Comparison of ENCODE assay signal across 21 cellular contexts in the genomic region with DNA sequence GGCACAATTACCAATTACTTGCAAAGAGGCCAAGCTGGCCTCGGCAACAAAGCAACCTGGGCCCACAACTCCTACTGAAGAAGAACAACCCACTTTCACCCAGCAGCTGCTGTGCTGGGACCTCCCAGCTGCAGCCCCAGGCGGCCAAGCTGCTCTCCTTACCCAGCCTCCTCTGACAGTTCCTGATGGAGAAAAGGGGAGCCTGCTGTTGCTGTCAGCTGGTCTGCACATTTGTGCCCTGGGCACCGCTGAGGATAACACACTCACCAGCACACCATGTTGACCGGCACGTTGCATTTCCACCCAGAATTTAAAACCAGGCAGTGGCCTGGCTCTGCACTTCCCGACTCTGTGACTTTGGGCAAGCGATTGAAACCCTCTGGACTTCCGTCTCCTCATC. TPM values are rescaled to one million over a fixed set of nuclear protein-coding genes. Genes with fewer than 3 reads are reported as not detected.
"Had no signal": no experiment of that assay in that cellular context is flagged by ENCODE, and none has a peak within 500 bp of the region (broad histone marks: within the 10 kb centered on the region; RNA-seq: fewer than 3 reads in every experiment).

No MANE protein-coding gene starts in this region.

- ATAC-seq: activated naive CD4-positive, alpha-beta T cell treated with anti-CD3 and anti-CD28 coated beads, Interleukin-2, amount 50 U/mL, for 72 hours; activated T-cell treated with anti-CD3 and anti-CD28 coated beads, Interleukin-2, amount 50 U/mL, for 72 hours; effector memory CD8-positive, alpha-beta T cell; psoas muscle; right lobe of liver; stimulated activated naive CD8-positive, alpha-beta T cell treated with anti-CD3 and anti-CD28 coated beads, Interleukin-15, amount 100 ng/mL, for 72 hours had no signal

- H3K4me3 Mint-ChIP-seq: activated T-cell treated with anti-CD3 and anti-CD28 coated beads, Interleukin-2, amount 50 U/mL, for 72 hours; effector memory CD8-positive, alpha-beta T cell; stimulated activated naive CD8-positive, alpha-beta T cell treated with anti-CD3 and anti-CD28 coated beads, Interleukin-15, amount 100 ng/mL, for 72 hours had no signal

- H3K4me3 ChIP-seq: left ventricle myocardium inferior, ovary, psoas muscle, right lobe of liver, suprapubic skin, transverse colon, vagina had no signal

- H3K27me3 ChIP-seq: ovary, right lobe of liver, suprapubic skin, transverse colon, vagina had no signal

- H3K27ac ChIP-seq: left ventricle myocardium inferior, ovary, psoas muscle, right lobe of liver, suprapubic skin, transverse colon, vagina had no signal

- H3K27ac Mint-ChIP-seq: activated naive CD4-positive, alpha-beta T cell treated with anti-CD3 and anti-CD28 coated beads, Interleukin-2, amount 50 U/mL, for 72 hours; activated T-cell treated with anti-CD3 and anti-CD28 coated beads, Interleukin-2, amount 50 U/mL, for 72 hours; effector memory CD8-positive, alpha-beta T cell had no signal

- H3K9me3 Mint-ChIP-seq: activated naive CD4-positive, alpha-beta T cell treated with anti-CD3 and anti-CD28 coated beads, Interleukin-2, amount 50 U/mL, for 72 hours; effector memory CD8-positive, alpha-beta T cell; stimulated activated naive CD8-positive, alpha-beta T cell treated with anti-CD3 and anti-CD28 coated beads, Interleukin-15, amount 100 ng/mL, for 72 hours had no signal

- H3K36me3 Mint-ChIP-seq: activated naive CD4-positive, alpha-beta T cell treated with anti-CD3 and anti-CD28 coated beads, Interleukin-2, amount 50 U/mL, for 72 hours had no signal

- H3K4me1 ChIP-seq: right lobe of liver had no signal

- FAIRE-seq: frontal cortex, small intestine had no signal

- H3K4me1 Mint-ChIP-seq: stimulated activated naive CD8-positive, alpha-beta T cell treated with anti-CD3 and anti-CD28 coated beads, Interleukin-15, amount 100 ng/mL, for 72 hours had no signal

- H3K9me3 ChIP-seq: left ventricle myocardium inferior, ovary, psoas muscle, right lobe of liver, suprapubic skin, transverse colon, vagina had no signal

- DNase-seq: activated CD4-positive, alpha-beta T cell treated with anti-CD3 and anti-CD28 coated beads, Interleukin-2, amount 50 U/mL, for 4 hours; activated gamma-delta T cell treated with Interleukin-2 at 50 U/mL for 16 hours; activated T-cell treated with anti-CD3 and anti-CD28 coated beads, Interleukin-2, amount 50 U/mL, for 72 hours; effector memory CD8-positive, alpha-beta T cell; hypothalamus; left ventricle myocardium inferior; mammary epithelial cell; ovary; psoas muscle; right lobe of liver; small intestine; stimulated activated CD4-positive, alpha-beta T cell treated with anti-CD3 and anti-CD28 coated beads, Interleukin-4, amount 100 ng/mL, for 1 hour; stimulated activated naive CD8-positive, alpha-beta T cell treated with anti-CD3 and anti-CD28 coated beads, Interleukin-15, amount 100 ng/mL, for 72 hours; transverse colon had no signal

- H3K36me3 ChIP-seq: left ventricle myocardium inferior, ovary, right lobe of liver, suprapubic skin, transverse colon, vagina had no signal

RNA-seq across cellular contexts. Expression of gene SSUH2, which starts 33.6 kb away (rescaled TPM):
- total RNA-seq: activated CD8-positive, alpha-beta memory T cell treated with anti-CD3 and anti-CD28 coated beads for 36 hours; chondrocyte; kidney epithelial cell; vagina had no signal
